In the genomic region with DNA sequence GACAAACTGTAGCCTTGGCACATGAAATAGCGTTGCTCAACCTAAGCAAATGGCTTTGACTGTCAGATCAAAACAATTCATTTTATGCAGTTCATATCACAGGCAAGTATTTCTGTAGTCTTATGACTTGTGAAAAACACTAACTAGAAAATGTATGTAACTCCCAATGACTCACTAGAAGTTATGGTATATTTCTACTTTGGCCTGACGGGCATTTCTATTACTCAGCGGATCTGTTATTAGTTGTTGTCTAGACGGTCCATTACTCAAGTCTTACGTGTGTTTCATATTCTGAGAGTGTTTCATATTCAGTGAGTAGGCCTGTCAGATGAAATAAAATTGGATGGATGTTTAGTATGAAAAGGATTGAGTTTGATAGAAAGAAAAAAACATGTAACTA, we compare ENCODE assay signal across 1 cellular context.
TF ChIP-seq lines count a peak whose summit lies in the region.

No MANE protein-coding gene starts in this region.

TF ChIP-seq in WTC11, 78 proteins besides CTCF, POLR2A, EP300 and RAD21 (continued from another document):
- TF ChIP-seq PRDM15 (CRISPR knock-in tag; IDR thresholded peaks at IDR 0.05) (no peak), ZBTB43 (CRISPR knock-in tag; IDR thresholded peaks at IDR 0.05) (no peak), ZMAT4 (CRISPR knock-in tag; IDR thresholded peaks at IDR 0.05) (no peak), TP53 (CRISPR knock-in tag; IDR thresholded peaks at IDR 0.05) (no peak), CDX4 (CRISPR knock-in tag; IDR thresholded peaks at IDR 0.05; ENCODE audit: borderline replicate concordance) (no peak), TEAD4 (CRISPR knock-in tag; IDR thresholded peaks at IDR 0.05) (no peak)
